ENCODE assay signal across 1 cellular context in genomic region chr1:52368383-52369172, GRCh38.
TF ChIP-seq lines count a peak whose summit lies in the region.

No MANE protein-coding gene starts in this region.

TF ChIP-seq in HepG2, 621 proteins besides CTCF, POLR2A, EP300 and RAD21 (continued from another document and continues in another):
- TF ChIP-seq ZNF550 (CRISPR knock-in tag; IDR thresholded peaks at IDR 0.05; ENCODE audit: borderline replicate concordance), result no peak
- TF ChIP-seq, protein P1, sequence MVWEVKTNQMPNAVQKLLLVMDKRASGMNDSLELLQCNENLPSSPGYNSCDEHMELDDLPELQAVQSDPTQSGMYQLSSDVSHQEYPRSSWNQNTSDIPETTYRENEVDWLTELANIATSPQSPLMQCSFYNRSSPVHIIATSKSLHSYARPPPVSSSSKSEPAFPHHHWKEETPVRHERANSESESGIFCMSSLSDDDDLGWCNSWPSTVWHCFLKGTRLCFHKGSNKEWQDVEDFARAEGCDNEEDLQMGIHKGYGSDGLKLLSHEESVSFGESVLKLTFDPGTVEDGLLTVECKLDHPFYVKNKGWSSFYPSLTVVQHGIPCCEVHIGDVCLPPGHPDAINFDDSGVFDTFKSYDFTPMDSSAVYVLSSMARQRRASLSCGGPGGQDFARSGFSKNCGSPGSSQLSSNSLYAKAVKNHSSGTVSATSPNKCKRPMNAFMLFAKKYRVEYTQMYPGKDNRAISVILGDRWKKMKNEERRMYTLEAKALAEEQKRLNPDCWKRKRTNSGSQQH (CRISPR knock-in tag; IDR thresholded peaks at IDR 0.05; ENCODE audit: low read depth), result no peak
- no peak; the same call in 1 of the 2 replicates for TF ChIP-seq ZNF607 (CRISPR knock-in tag; IDR thresholded peaks at IDR 0.05; ENCODE audit: borderline replicate concordance)
- no peak for TF ChIP-seq ISX (CRISPR knock-in tag; conservative IDR thresholded peaks at IDR 0.05)
- no peak for TF ChIP-seq ZNF263 (CRISPR knock-in tag; IDR thresholded peaks at IDR 0.05)
- TF ChIP-seq SIN3A (IDR thresholded peaks at IDR 0.05; ENCODE audit: borderline replicate concordance, low read depth, low read length), result no peak; the same call in 1 of the 2 replicates
- peak; percentile 69 for TF ChIP-seq ARID4A (CRISPR knock-in tag; IDR thresholded peaks at IDR 0.05; ENCODE audit: borderline replicate concordance)
- no peak for TF ChIP-seq ZBED4 (CRISPR knock-in tag; IDR thresholded peaks at IDR 0.05; ENCODE audit: borderline replicate concordance)
- TF ChIP-seq ZXDC (CRISPR knock-in tag; IDR thresholded peaks at IDR 0.05), result no peak
- no peak for TF ChIP-seq CREB3 (CRISPR knock-in tag; IDR thresholded peaks at IDR 0.05)
- TF ChIP-seq KLF12 (CRISPR knock-in tag; IDR thresholded peaks at IDR 0.05; ENCODE audit: borderline replicate concordance), result no peak
- TF ChIP-seq, protein P2, sequence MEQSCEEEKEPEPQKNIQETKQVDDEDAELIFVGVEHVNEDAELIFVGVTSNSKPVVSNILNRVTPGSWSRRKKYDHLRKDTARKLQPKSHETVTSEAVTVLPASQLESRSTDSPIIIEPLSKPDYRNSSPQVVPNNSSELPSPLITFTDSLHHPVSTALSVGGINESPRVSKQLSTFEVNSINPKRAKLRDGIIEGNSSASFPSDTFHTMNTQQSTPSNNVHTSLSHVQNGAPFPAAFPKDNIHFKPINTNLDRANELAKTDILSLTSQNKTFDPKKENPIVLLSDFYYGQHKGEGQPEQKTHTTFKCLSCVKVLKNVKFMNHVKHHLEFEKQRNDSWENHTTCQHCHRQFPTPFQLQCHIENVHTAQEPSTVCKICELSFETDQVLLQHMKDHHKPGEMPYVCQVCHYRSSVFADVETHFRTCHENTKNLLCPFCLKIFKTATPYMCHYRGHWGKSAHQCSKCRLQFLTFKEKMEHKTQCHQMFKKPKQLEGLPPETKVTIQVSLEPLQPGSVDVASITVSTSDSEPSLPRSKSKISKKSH (CRISPR knock-in tag; IDR thresholded peaks at IDR 0.05; ENCODE audit: borderline replicate concordance), result no peak
- no peak for TF ChIP-seq NCOA2 (CRISPR knock-in tag; IDR thresholded peaks at IDR 0.05)
- TF ChIP-seq BCLAF1 (IDR thresholded peaks at IDR 0.05), result no peak
- no peak for TF ChIP-seq ARID2 (CRISPR knock-in tag; IDR thresholded peaks at IDR 0.05; ENCODE audit: borderline replicate concordance)
- TF ChIP-seq ZGPAT (CRISPR knock-in tag; IDR thresholded peaks at IDR 0.05), result peak; percentile 46; the same call in 1 of the 2 replicates
- TF ChIP-seq ZNF101 (CRISPR knock-in tag; IDR thresholded peaks at IDR 0.05; ENCODE audit: borderline replicate concordance, low read depth), result no peak
- TF ChIP-seq SPEN (CRISPR knock-in tag; IDR thresholded peaks at IDR 0.05; ENCODE audit: low read depth), result peak; percentile 55; the same call in 1 of the 2 replicates
- 0 out of 2 replicates have a peak, but pooled peaks have one; percentile 11 for TF ChIP-seq CEBPG (CRISPR knock-in tag; IDR thresholded peaks at IDR 0.05)
- no peak for TF ChIP-seq SNAI1 (CRISPR knock-in tag; IDR thresholded peaks at IDR 0.05; ENCODE audit: borderline replicate concordance)
- TF ChIP-seq, protein P3, sequence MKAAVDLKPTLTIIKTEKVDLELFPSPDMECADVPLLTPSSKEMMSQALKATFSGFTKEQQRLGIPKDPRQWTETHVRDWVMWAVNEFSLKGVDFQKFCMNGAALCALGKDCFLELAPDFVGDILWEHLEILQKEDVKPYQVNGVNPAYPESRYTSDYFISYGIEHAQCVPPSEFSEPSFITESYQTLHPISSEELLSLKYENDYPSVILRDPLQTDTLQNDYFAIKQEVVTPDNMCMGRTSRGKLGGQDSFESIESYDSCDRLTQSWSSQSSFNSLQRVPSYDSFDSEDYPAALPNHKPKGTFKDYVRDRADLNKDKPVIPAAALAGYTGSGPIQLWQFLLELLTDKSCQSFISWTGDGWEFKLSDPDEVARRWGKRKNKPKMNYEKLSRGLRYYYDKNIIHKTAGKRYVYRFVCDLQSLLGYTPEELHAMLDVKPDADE (CRISPR knock-in tag; IDR thresholded peaks at IDR 0.05), result no peak
- no peak for TF ChIP-seq ZZZ3 (CRISPR knock-in tag; IDR thresholded peaks at IDR 0.05; ENCODE audit: borderline replicate concordance)
- TF ChIP-seq, protein P4, sequence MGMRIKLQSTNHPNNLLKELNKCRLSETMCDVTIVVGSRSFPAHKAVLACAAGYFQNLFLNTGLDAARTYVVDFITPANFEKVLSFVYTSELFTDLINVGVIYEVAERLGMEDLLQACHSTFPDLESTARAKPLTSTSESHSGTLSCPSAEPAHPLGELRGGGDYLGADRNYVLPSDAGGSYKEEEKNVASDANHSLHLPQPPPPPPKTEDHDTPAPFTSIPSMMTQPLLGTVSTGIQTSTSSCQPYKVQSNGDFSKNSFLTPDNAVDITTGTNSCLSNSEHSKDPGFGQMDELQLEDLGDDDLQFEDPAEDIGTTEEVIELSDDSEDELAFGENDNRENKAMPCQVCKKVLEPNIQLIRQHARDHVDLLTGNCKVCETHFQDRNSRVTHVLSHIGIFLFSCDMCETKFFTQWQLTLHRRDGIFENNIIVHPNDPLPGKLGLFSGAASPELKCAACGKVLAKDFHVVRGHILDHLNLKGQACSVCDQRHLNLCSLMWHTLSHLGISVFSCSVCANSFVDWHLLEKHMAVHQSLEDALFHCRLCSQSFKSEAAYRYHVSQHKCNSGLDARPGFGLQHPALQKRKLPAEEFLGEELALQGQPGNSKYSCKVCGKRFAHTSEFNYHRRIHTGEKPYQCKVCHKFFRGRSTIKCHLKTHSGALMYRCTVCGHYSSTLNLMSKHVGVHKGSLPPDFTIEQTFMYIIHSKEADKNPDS (CRISPR knock-in tag; IDR thresholded peaks at IDR 0.05), result no peak
- TF ChIP-seq, protein P5, sequence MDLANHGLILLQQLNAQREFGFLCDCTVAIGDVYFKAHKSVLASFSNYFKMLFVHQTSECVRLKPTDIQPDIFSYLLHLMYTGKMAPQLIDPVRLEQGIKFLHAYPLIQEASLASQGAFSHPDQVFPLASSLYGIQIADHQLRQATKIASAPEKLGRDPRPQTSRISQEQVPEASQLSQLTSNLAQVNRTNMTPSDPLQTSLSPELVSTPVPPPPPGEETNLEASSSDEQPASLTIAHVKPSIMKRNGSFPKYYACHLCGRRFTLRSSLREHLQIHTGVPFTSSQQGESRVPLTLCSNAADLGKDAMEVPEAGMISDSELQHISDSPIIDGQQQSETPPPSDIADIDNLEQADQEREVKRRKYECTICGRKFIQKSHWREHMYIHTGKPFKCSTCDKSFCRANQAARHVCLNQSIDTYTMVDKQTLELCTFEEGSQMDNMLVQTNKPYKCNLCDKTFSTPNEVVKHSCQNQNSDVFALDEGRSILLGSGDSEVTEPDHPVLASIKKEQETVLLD (CRISPR knock-in tag; IDR thresholded peaks at IDR 0.05; ENCODE audit: low read depth), result no peak
